Comparison of ENCODE assay signal across 20 cellular contexts in the genomic region with DNA sequence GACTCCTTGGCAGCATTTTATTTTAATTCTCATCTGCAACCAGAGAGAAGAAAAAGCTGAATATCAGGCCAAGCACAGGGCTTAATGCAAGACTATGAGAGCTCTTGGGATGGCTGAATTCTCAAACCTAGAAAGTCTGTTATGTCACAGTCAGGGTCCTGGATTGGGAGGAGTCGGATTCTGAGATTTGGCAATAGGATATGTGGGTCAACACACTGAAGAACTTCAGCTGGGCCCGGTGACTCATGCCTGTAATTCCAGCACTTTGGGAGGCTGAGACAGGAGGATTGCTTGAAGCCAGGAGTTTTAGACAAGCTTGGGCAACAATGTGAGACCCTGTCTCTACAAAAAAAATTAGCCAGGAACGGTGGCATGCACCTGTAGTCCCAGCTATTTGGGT.
DNase-seq lines count a peak whose midpoint lies in the region; ATAC-seq, FAIRE-seq and TF ChIP-seq lines count a peak whose summit lies in the region.
"Had no signal": no experiment of that assay in that cellular context is flagged by ENCODE, and none has a peak within 500 bp of the region (broad histone marks: within the 10 kb centered on the region; RNA-seq: fewer than 3 reads in every experiment).

No MANE protein-coding gene starts in this region.

- intact Hi-C loops in vagina (cut with DNase I): no loop called here
- intact Hi-C loops in naive thymus-derived CD4-positive, alpha-beta T cell (cut with micrococcal nuclease): no loop called here

- no peaks in the 10 kb centered on the region for H3K9me3 ChIP-seq in vagina
- H3K9me3 ChIP-seq in naive thymus-derived CD4-positive, alpha-beta T cell (ENCODE audit: control insufficient read depth in 2 of 3, low read length in 3 of 3): no peaks in the 10 kb centered on the region
- H3K9me3 ChIP-seq: mucosa of descending colon had no signal

- CTCF ChIA-PET in naive thymus-derived CD4-positive, alpha-beta T cell (lab: Charles Lee): interaction anchor here (0.6 kb wide), 1 partner anchor 336 kb away, joined by 3 read pairs; no protein-coding TSS in a partner anchor

- peaks cover 0 to 13% of the 10 kb centered on the region in 2 donors for H3K36me3 ChIP-seq in vagina
- no peaks in the 10 kb centered on the region for H3K36me3 ChIP-seq in naive thymus-derived CD4-positive, alpha-beta T cell (ENCODE audit: control insufficient read depth in 2 of 3, insufficient read depth in 3 of 3, low read length in 3 of 3)

- no peak overlapping the region for H3K4me3 ChIP-seq in vagina
- H3K4me3 ChIP-seq in naive thymus-derived CD4-positive, alpha-beta T cell (ENCODE audit: low read length): no peak overlapping the region
- H3K4me3 ChIP-seq: GM12878, mucosa of descending colon had no signal

- H3K27ac ChIP-seq in vagina: peak overlapping the region; percentile 19
- no peak overlapping the region for H3K27ac ChIP-seq in naive thymus-derived CD4-positive, alpha-beta T cell (ENCODE audit: low read depth, low read length)
- H3K27ac ChIP-seq: parathyroid adenoma had no signal

- no peaks in the 10 kb centered on the region for H3K27me3 Mint-ChIP-seq in naive thymus-derived CD4-positive, alpha-beta T cell
- no peaks in the 10 kb centered on the region for H3K27me3 Mint-ChIP-seq in nephron progenitor cell (ENCODE audit: low read depth, poor library complexity)
- H3K27me3 Mint-ChIP-seq: activated naive CD8-positive, alpha-beta T cell treated with anti-CD3 and anti-CD28 coated beads for 36 hours had no signal

- no peaks in the 10 kb centered on the region for H3K27me3 ChIP-seq in vagina
- H3K27me3 ChIP-seq in naive thymus-derived CD4-positive, alpha-beta T cell (ENCODE audit: control insufficient read depth in 2 of 2, insufficient read depth in 2 of 2, low read length in 2 of 2): no peaks in the 10 kb centered on the region

- no peaks in the 10 kb centered on the region for H3K4me1 Mint-ChIP-seq in naive thymus-derived CD4-positive, alpha-beta T cell
- no peaks in the 10 kb centered on the region for H3K4me1 Mint-ChIP-seq in nephron progenitor cell
- H3K4me1 Mint-ChIP-seq: activated naive CD8-positive, alpha-beta T cell treated with anti-CD3 and anti-CD28 coated beads for 36 hours; H9 had no signal

- H3K4me3 Mint-ChIP-seq in naive thymus-derived CD4-positive, alpha-beta T cell: no peak overlapping the region
- H3K4me3 Mint-ChIP-seq in nephron progenitor cell: no peak overlapping the region
- H3K4me3 Mint-ChIP-seq: activated naive CD8-positive, alpha-beta T cell treated with anti-CD3 and anti-CD28 coated beads for 36 hours; activated T-cell treated with anti-CD3 and anti-CD28 coated beads, Interleukin-2, amount 50 U/mL, for 4 hours; H9 had no signal

- DNase-seq in HTR-8/SVneo (ENCODE audit: insufficient read length, low spot score): peak; percentile 26
- DNase-seq in brain pericyte (ENCODE audit: low read depth, low spot score): peak; percentile 41
- DNase-seq in iris pigment epithelial cell (ENCODE audit: low read depth): peak; percentile 79
- no peak for DNase-seq in vagina (ENCODE audit: extremely low spot score in 2 of 2)
- no peak for DNase-seq in naive thymus-derived CD4-positive, alpha-beta T cell
- no peak for DNase-seq in NCI-H2081 treated with DMSO at 0.1 percent for 48 hours (lab: John Stamatoyannopoulos, UW)
- no peak for DNase-seq in nephron progenitor cell
- DNase-seq: activated CD4-positive, alpha-beta T cell treated with anti-CD3 and anti-CD28 coated beads, Interleukin-2, amount 50 U/mL, for 1 hour; activated naive CD8-positive, alpha-beta T cell treated with anti-CD3 and anti-CD28 coated beads for 36 hours; activated T-cell treated with anti-CD3 and anti-CD28 coated beads, Interleukin-2, amount 50 U/mL, for 4 hours; H9; head of caudate nucleus; kidney; NCI-H2029; NCI-H524 treated with DMSO at 0.1 percent for 48 hours; stimulated activated CD4-positive, alpha-beta T cell treated with anti-CD3 and anti-CD28 coated beads, Interleukin-15, amount 100 ng/mL, for 24 hours had no signal

- H3K36me3 Mint-ChIP-seq in naive thymus-derived CD4-positive, alpha-beta T cell: peaks cover 0 to 7% (median 0%) of the 10 kb centered on the region in 5 donors
- H3K36me3 Mint-ChIP-seq in nephron progenitor cell (ENCODE audit: low read depth): peaks cover 21% of the 10 kb centered on the region
- H3K36me3 Mint-ChIP-seq: activated naive CD8-positive, alpha-beta T cell treated with anti-CD3 and anti-CD28 coated beads for 36 hours had no signal

- FAIRE-seq in HTR-8/SVneo (lab: Jason Lieb, UNC): peak; percentile 31
- FAIRE-seq: endothelial cell of umbilical vein, GM12878, kidney had no signal

- H3K9me3 Mint-ChIP-seq in naive thymus-derived CD4-positive, alpha-beta T cell: peaks cover 0 to 3% (median 0%) of the 10 kb centered on the region in 11 donors
- no peaks in the 10 kb centered on the region for H3K9me3 Mint-ChIP-seq in nephron progenitor cell
- H3K9me3 Mint-ChIP-seq: activated naive CD8-positive, alpha-beta T cell treated with anti-CD3 and anti-CD28 coated beads for 36 hours; activated T-cell treated with anti-CD3 and anti-CD28 coated beads, Interleukin-2, amount 50 U/mL, for 4 hours; H9 had no signal

- H3K4me1 ChIP-seq in vagina: no peaks in the 10 kb centered on the region
- no peaks in the 10 kb centered on the region for H3K4me1 ChIP-seq in naive thymus-derived CD4-positive, alpha-beta T cell (ENCODE audit: control insufficient read depth in 2 of 2, insufficient read depth in 2 of 2, low read length in 2 of 2)
- H3K4me1 ChIP-seq: parathyroid adenoma had no signal

- no peak for TF ChIP-seq CTCF in vagina (IDR thresholded peaks at IDR 0.05)
- TF ChIP-seq CTCF in nephron progenitor cell (IDR thresholded peaks at IDR 0.05): no peak

- no peak for ATAC-seq in naive thymus-derived CD4-positive, alpha-beta T cell
- ATAC-seq: activated T-cell treated with anti-CD3 and anti-CD28 coated beads, Interleukin-2, amount 50 U/mL, for 4 hours; GM12878; mucosa of descending colon had no signal

- no peak for TF ChIP-seq POLR2A in vagina (IDR thresholded peaks at IDR 0.05)

- POLR2A ChIA-PET in naive thymus-derived CD4-positive, alpha-beta T cell (lab: Charles Lee): no interaction called here

- H3K27ac Mint-ChIP-seq in naive thymus-derived CD4-positive, alpha-beta T cell: no peak overlapping the region
- H3K27ac Mint-ChIP-seq in nephron progenitor cell: no peak overlapping the region
- H3K27ac Mint-ChIP-seq: activated naive CD8-positive, alpha-beta T cell treated with anti-CD3 and anti-CD28 coated beads for 36 hours; H9 had no signal

Comparison
In these comparisons a context has a peak if more than half of its experiments do, and no peak if none do; other contexts are left out.
1. DNase-seq: peak in HTR-8/SVneo (single experiment), brain pericyte (single experiment) and iris pigment epithelial cell (single experiment); none in vagina (0 of 2), naive thymus-derived CD4-positive, alpha-beta T cell (0 of 9), NCI-H2081 treated with DMSO at 0.1 percent for 48 hours (single experiment) and nephron progenitor cell (single experiment).